ENCODE assay signal across 18 cellular contexts in the genomic region with DNA sequence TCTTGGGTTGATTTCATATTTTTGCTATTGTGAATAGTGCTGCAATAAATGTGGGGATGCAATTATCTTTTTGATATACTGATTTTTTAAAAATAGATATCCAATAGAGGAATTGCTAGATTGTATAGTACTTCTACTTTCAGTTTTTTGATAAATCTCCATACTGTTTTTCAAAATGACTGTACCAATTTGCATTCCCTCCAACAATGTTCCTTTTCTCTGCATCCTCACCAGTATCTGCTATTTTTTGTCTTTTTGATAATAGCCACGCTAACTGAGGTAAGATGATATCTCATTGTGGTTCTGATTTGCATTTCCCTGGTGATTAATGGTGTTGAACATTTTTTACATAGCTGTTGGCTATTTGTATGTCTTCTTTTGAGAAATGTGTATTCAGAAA.
DNase-seq lines count a peak whose midpoint lies in the region; ATAC-seq and TF ChIP-seq lines count a peak whose summit lies in the region.
"Had no signal": no experiment of that assay in that cellular context is flagged by ENCODE, and none has a peak within 500 bp of the region (broad histone marks: within the 10 kb centered on the region; RNA-seq: fewer than 3 reads in every experiment).

No MANE protein-coding gene starts in this region.

- H3K4me3 Mint-ChIP-seq in WTC11: no peak overlapping the region
- H3K4me3 Mint-ChIP-seq: CD4-positive, alpha-beta T cell; HFFc6 had no signal

- TF ChIP-seq CTCF in WTC11 (IDR thresholded peaks at IDR 0.05) (no peak), BE2C (IDR thresholded peaks at IDR 0.05; ENCODE audit: low read depth, low read length) (no peak), lower lobe of right lung (IDR thresholded peaks at IDR 0.05) (no peak)

- intact Hi-C loops in lower lobe of right lung (cut with DNase I): no loop called here

- H3K4me3 ChIP-seq in BE2C (ENCODE audit: low read depth, low read length) (no peak overlapping the region), lower lobe of right lung (no peak overlapping the region)
- H3K4me3 ChIP-seq: GM12878 had no signal

- H3K9me3 ChIP-seq in BE2C (no peaks in the 10 kb centered on the region; the same call in 1 of the 2 replicates), lower lobe of right lung (peaks cover 22% of the 10 kb centered on the region)

- H3K4me1 ChIP-seq in BE2C (no peaks in the 10 kb centered on the region), lower lobe of right lung (no peaks in the 10 kb centered on the region)

- H3K9me3 Mint-ChIP-seq in WTC11: peaks cover 42% of the 10 kb centered on the region

- peaks cover 3% of the 10 kb centered on the region for H3K4me1 Mint-ChIP-seq in WTC11

- DNase-seq in NCI-H526 treated with DMSO at 0.1 percent for 48 hours (lab: John Stamatoyannopoulos, UW) (peak; percentile 86), WTC11 (ENCODE audit: low spot score) (no peak), BE2C (no peak), lower lobe of right lung (no peak)
- DNase-seq: ACHN; C1 segment of cervical spinal cord; Calu3; CD4-positive, alpha-beta T cell; DMS 273 treated with DMSO at 0.1 percent for 48 hours; HCEC 1CT; HFFc6 had no signal

- POLR2A ChIA-PET in WTC11 (lab: Charles Lee): no interaction called here

- H3K27me3 ChIP-seq in BE2C (no peaks in the 10 kb centered on the region), lower lobe of right lung (ENCODE audit: low read depth) (no peaks in the 10 kb centered on the region)

- H3K36me3 Mint-ChIP-seq in WTC11: no peaks in the 10 kb centered on the region

- CTCF ChIA-PET in WTC11 (lab: Charles Lee): no interaction called here

- H3K36me3 ChIP-seq in BE2C (no peaks in the 10 kb centered on the region), lower lobe of right lung (no peaks in the 10 kb centered on the region)

- no peak overlapping the region for H3K27ac Mint-ChIP-seq in WTC11
- H3K27ac Mint-ChIP-seq: CD4-positive, alpha-beta T cell; HFFc6; IgD-negative memory B cell had no signal

- peak; percentile 71 for ATAC-seq in GM18502 (IDR thresholded peaks at IDR 0.05; ENCODE audit: poor library complexity, unreplicated experiment)
- ATAC-seq in HG02852 (IDR thresholded peaks at IDR 0.05; ENCODE audit: unreplicated experiment): peak; percentile 55
- peak; percentile 58 for ATAC-seq in HG03469 (IDR thresholded peaks at IDR 0.05; ENCODE audit: unreplicated experiment)
- no peak for ATAC-seq in WTC11
- no peak for ATAC-seq in HG02840 (IDR thresholded peaks at IDR 0.05; ENCODE audit: low FRiP score, unreplicated experiment)
- ATAC-seq in lower lobe of right lung: no peak
- ATAC-seq: GM12878 had no signal

- H3K27me3 Mint-ChIP-seq in WTC11 (ENCODE audit: low read depth): no peaks in the 10 kb centered on the region
- H3K27me3 Mint-ChIP-seq: CD4-positive, alpha-beta T cell; IgD-negative memory B cell had no signal

- no peak overlapping the region for H3K27ac ChIP-seq in lower lobe of right lung
- H3K27ac ChIP-seq: KMS-11 had no signal

TF ChIP-seq in WTC11, 78 proteins besides CTCF, POLR2A, EP300 and RAD21 (continues in another document):
- no peak for TF ChIP-seq SOX15 (CRISPR knock-in tag; IDR thresholded peaks at IDR 0.05)
- no peak for TF ChIP-seq ETV6 (CRISPR knock-in tag; IDR thresholded peaks at IDR 0.05)
- TF ChIP-seq, protein P1, sequence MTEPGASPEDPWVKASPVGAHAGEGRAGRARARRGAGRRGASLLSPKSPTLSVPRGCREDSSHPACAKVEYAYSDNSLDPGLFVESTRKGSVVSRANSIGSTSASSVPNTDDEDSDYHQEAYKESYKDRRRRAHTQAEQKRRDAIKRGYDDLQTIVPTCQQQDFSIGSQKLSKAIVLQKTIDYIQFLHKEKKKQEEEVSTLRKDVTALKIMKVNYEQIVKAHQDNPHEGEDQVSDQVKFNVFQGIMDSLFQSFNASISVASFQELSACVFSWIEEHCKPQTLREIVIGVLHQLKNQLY (CRISPR knock-in tag; IDR thresholded peaks at IDR 0.05): no peak
- TF ChIP-seq, protein P2, sequence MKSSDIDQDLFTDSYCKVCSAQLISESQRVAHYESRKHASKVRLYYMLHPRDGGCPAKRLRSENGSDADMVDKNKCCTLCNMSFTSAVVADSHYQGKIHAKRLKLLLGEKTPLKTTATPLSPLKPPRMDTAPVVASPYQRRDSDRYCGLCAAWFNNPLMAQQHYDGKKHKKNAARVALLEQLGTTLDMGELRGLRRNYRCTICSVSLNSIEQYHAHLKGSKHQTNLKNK (CRISPR knock-in tag; IDR thresholded peaks at IDR 0.05): no peak
- TF ChIP-seq, protein P3, sequence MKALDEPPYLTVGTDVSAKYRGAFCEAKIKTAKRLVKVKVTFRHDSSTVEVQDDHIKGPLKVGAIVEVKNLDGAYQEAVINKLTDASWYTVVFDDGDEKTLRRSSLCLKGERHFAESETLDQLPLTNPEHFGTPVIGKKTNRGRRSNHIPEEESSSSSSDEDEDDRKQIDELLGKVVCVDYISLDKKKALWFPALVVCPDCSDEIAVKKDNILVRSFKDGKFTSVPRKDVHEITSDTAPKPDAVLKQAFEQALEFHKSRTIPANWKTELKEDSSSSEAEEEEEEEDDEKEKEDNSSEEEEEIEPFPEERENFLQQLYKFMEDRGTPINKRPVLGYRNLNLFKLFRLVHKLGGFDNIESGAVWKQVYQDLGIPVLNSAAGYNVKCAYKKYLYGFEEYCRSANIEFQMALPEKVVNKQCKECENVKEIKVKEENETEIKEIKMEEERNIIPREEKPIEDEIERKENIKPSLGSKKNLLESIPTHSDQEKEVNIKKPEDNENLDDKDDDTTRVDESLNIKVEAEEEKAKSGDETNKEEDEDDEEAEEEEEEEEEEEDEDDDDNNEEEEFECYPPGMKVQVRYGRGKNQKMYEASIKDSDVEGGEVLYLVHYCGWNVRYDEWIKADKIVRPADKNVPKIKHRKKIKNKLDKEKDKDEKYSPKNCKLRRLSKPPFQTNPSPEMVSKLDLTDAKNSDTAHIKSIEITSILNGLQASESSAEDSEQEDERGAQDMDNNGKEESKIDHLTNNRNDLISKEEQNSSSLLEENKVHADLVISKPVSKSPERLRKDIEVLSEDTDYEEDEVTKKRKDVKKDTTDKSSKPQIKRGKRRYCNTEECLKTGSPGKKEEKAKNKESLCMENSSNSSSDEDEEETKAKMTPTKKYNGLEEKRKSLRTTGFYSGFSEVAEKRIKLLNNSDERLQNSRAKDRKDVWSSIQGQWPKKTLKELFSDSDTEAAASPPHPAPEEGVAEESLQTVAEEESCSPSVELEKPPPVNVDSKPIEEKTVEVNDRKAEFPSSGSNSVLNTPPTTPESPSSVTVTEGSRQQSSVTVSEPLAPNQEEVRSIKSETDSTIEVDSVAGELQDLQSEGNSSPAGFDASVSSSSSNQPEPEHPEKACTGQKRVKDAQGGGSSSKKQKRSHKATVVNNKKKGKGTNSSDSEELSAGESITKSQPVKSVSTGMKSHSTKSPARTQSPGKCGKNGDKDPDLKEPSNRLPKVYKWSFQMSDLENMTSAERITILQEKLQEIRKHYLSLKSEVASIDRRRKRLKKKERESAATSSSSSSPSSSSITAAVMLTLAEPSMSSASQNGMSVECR (CRISPR knock-in tag; IDR thresholded peaks at IDR 0.05; ENCODE audit: borderline replicate concordance): no peak
- no peak for TF ChIP-seq ZNF671 (CRISPR knock-in tag; IDR thresholded peaks at IDR 0.05)
- TF ChIP-seq ZNF416 (CRISPR knock-in tag; IDR thresholded peaks at IDR 0.05): no peak
- TF ChIP-seq OVOL2 (CRISPR knock-in tag; IDR thresholded peaks at IDR 0.05; ENCODE audit: borderline replicate concordance): no peak
- TF ChIP-seq, protein P4, sequence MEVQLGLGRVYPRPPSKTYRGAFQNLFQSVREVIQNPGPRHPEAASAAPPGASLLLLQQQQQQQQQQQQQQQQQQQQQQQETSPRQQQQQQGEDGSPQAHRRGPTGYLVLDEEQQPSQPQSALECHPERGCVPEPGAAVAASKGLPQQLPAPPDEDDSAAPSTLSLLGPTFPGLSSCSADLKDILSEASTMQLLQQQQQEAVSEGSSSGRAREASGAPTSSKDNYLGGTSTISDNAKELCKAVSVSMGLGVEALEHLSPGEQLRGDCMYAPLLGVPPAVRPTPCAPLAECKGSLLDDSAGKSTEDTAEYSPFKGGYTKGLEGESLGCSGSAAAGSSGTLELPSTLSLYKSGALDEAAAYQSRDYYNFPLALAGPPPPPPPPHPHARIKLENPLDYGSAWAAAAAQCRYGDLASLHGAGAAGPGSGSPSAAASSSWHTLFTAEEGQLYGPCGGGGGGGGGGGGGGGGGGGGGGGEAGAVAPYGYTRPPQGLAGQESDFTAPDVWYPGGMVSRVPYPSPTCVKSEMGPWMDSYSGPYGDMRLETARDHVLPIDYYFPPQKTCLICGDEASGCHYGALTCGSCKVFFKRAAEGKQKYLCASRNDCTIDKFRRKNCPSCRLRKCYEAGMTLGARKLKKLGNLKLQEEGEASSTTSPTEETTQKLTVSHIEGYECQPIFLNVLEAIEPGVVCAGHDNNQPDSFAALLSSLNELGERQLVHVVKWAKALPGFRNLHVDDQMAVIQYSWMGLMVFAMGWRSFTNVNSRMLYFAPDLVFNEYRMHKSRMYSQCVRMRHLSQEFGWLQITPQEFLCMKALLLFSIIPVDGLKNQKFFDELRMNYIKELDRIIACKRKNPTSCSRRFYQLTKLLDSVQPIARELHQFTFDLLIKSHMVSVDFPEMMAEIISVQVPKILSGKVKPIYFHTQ (CRISPR knock-in tag; IDR thresholded peaks at IDR 0.05): no peak
- TF ChIP-seq CREB1 (CRISPR knock-in tag; IDR thresholded peaks at IDR 0.05): no peak

Comparison
In these comparisons a context has a peak if more than half of its experiments do, and no peak if none do; other contexts are left out.
1. ATAC-seq: peak in GM18502 (single experiment), HG02852 (single experiment) and HG03469 (single experiment); none in WTC11 (single experiment), HG02840 (single experiment) and lower lobe of right lung (0 of 2).